1 cellular context compared by ENCODE assay signal in genomic region chr1:243850368-243851128, GRCh38.
TF ChIP-seq lines count a peak whose summit lies in the region.

No MANE protein-coding gene starts in this region.

TF ChIP-seq in HepG2, 621 proteins besides CTCF, POLR2A, EP300 and RAD21 (continued from another document):
- TF ChIP-seq MAX (IDR thresholded peaks at IDR 0.05) = peak; percentile 69
- no peak for TF ChIP-seq POGK (CRISPR knock-in tag; conservative IDR thresholded peaks at IDR 0.05)
- TF ChIP-seq, protein P1, sequence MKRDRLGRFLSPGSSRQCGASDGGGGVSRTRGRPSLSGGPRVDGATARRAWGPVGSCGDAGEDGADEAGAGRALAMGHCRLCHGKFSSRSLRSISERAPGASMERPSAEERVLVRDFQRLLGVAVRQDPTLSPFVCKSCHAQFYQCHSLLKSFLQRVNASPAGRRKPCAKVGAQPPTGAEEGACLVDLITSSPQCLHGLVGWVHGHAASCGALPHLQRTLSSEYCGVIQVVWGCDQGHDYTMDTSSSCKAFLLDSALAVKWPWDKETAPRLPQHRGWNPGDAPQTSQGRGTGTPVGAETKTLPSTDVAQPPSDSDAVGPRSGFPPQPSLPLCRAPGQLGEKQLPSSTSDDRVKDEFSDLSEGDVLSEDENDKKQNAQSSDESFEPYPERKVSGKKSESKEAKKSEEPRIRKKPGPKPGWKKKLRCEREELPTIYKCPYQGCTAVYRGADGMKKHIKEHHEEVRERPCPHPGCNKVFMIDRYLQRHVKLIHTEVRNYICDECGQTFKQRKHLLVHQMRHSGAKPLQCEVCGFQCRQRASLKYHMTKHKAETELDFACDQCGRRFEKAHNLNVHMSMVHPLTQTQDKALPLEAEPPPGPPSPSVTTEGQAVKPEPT (CRISPR knock-in tag; IDR thresholded peaks at IDR 0.05; ENCODE audit: low read depth) = no peak
- TF ChIP-seq HNF4G (IDR thresholded peaks at IDR 0.05; ENCODE audit: borderline replicate concordance, low read depth, low read length) = no peak
- no peak for TF ChIP-seq HNF4G (CRISPR knock-in tag; IDR thresholded peaks at IDR 0.05; ENCODE audit: borderline replicate concordance, low read depth)
- TF ChIP-seq ZNF275 (CRISPR knock-in tag; IDR thresholded peaks at IDR 0.05; ENCODE audit: borderline replicate concordance) = no peak
- no peak for TF ChIP-seq NONO (IDR thresholded peaks at IDR 0.05)
- TF ChIP-seq NONO (CRISPR knock-in tag; conservative IDR thresholded peaks at IDR 0.05) = no peak
- TF ChIP-seq MYPOP (CRISPR knock-in tag; IDR thresholded peaks at IDR 0.05) = no peak
- TF ChIP-seq SRSF1 (optimal IDR thresholded peaks at IDR 0.05; ENCODE audit: low read depth, low read length) = no peak
- no peak for TF ChIP-seq RFX3 (CRISPR knock-in tag; IDR thresholded peaks at IDR 0.05)
- TF ChIP-seq MAZ (IDR thresholded peaks at IDR 0.05; ENCODE audit: borderline replicate concordance, low read depth, low read length) = no peak
- peak; percentile 21; the same call in 1 of the 2 replicates for TF ChIP-seq MAZ (CRISPR knock-in tag; IDR thresholded peaks at IDR 0.05; ENCODE audit: low read depth)
- TF ChIP-seq TARDBP (CRISPR knock-in tag; IDR thresholded peaks at IDR 0.05) = no peak
- TF ChIP-seq ELF4 (CRISPR knock-in tag; IDR thresholded peaks at IDR 0.05; ENCODE audit: borderline replicate concordance) = no peak
